1 cellular context compared by ENCODE assay signal in genomic region chr5:178859625-178860521, GRCh38.
TF ChIP-seq lines count a peak whose summit lies in the region.

Gene ZNF354B, plus strand, starts transcription at chr5:178859953. Its CDS starts 1,095 bp downstream, at chr5:178861048.

TF ChIP-seq in K562, 482 proteins besides CTCF, POLR2A, EP300 and RAD21 (continued from another document and continues in another):
- TF ChIP-seq MBD1 (CRISPR knock-in tag; IDR thresholded peaks at IDR 0.05): no peak
- TF ChIP-seq ZNF764 (CRISPR knock-in tag; IDR thresholded peaks at IDR 0.05; ENCODE audit: low read depth): no peak
- peak; percentile 23; the same call in 1 of the 2 replicates for TF ChIP-seq FOSL1 (tag; conservative IDR thresholded peaks at IDR 0.05)
- TF ChIP-seq KHSRP (IDR thresholded peaks at IDR 0.05): no peak
- TF ChIP-seq NR4A1 (CRISPR knock-in tag; IDR thresholded peaks at IDR 0.05): no peak
- TF ChIP-seq NR4A1 (tag; IDR thresholded peaks at IDR 0.05): no peak
- no peak for TF ChIP-seq HEY1 (CRISPR knock-in tag; IDR thresholded peaks at IDR 0.05; ENCODE audit: borderline replicate concordance)
- peak; percentile 80 to 82 for TF ChIP-seq NONO (IDR thresholded peaks at IDR 0.05; ENCODE audit: low read depth in 2 of 2, low read length in 1 of 2)
- TF ChIP-seq ZNF384 (IDR thresholded peaks at IDR 0.05; ENCODE audit: low read depth, low read length): no peak
- no peak for TF ChIP-seq ESRRA (IDR thresholded peaks at IDR 0.05; ENCODE audit: borderline replicate concordance, low read depth)
- TF ChIP-seq ZBTB49 (CRISPR knock-in tag; IDR thresholded peaks at IDR 0.05; ENCODE audit: borderline replicate concordance): no peak
- TF ChIP-seq THRA (IDR thresholded peaks at IDR 0.05): no peak
- no peak for TF ChIP-seq BRF1 (IDR thresholded peaks at IDR 0.05; ENCODE audit: borderline replicate concordance, extremely low read depth, insufficient read length)
- no peak for TF ChIP-seq ZNF780A (CRISPR knock-in tag; IDR thresholded peaks at IDR 0.05)
- TF ChIP-seq ZFPM2 (CRISPR knock-in tag; IDR thresholded peaks at IDR 0.05): no peak
- no peak for TF ChIP-seq KDM2B (CRISPR knock-in tag; IDR thresholded peaks at IDR 0.05)
- TF ChIP-seq RBM17 (IDR thresholded peaks at IDR 0.05; ENCODE audit: borderline replicate concordance, low read depth, low read length): no peak
- TF ChIP-seq TGIF2 (CRISPR knock-in tag; IDR thresholded peaks at IDR 0.05): peak; percentile 82
- TF ChIP-seq E4F1 (CRISPR knock-in tag; IDR thresholded peaks at IDR 0.05; ENCODE audit: borderline replicate concordance): no peak
- TF ChIP-seq ATF6 (CRISPR knock-in tag; IDR thresholded peaks at IDR 0.05): no peak
- no peak for TF ChIP-seq ZNF354B (CRISPR knock-in tag; IDR thresholded peaks at IDR 0.05)
- TF ChIP-seq RBM14 (IDR thresholded peaks at IDR 0.05; ENCODE audit: borderline replicate concordance, insufficient read depth, low read depth, low read length): no peak
- TF ChIP-seq ZNF274 (IDR thresholded peaks at IDR 0.05; ENCODE audit: borderline replicate concordance, low read depth, low read length): no peak
- TF ChIP-seq ETV6 (IDR thresholded peaks at IDR 0.05; ENCODE audit: borderline replicate concordance in 1 of 2, low read depth in 2 of 2, low read length in 1 of 2): no peak
- no peak for TF ChIP-seq ETV6 (CRISPR knock-in tag; IDR thresholded peaks at IDR 0.05; ENCODE audit: borderline replicate concordance)
- no peak for TF ChIP-seq THRAP3 (IDR thresholded peaks at IDR 0.05; ENCODE audit: borderline replicate concordance)
- no peak for TF ChIP-seq ZBTB12 (CRISPR knock-in tag; IDR thresholded peaks at IDR 0.05)
- peak in 1 of 2 experiments; percentile 82; a peak in 2 of 4 replicates for TF ChIP-seq ZNF639 (CRISPR knock-in tag; conservative IDR thresholded peaks at IDR 0.05 in 1 of 2, IDR thresholded peaks at IDR 0.05 in 1 of 2)
- TF ChIP-seq ZBTB8A (IDR thresholded peaks at IDR 0.05; ENCODE audit: partially characterized antibody): no peak
- TF ChIP-seq PRDM10 (IDR thresholded peaks at IDR 0.05; ENCODE audit: partially characterized antibody): peak; percentile 46
- no peak for TF ChIP-seq TFAM (CRISPR knock-in tag; conservative IDR thresholded peaks at IDR 0.05)
- peak; percentile 42; the same call in 1 of the 2 replicates for TF ChIP-seq ZBTB17 (CRISPR knock-in tag; IDR thresholded peaks at IDR 0.05)
- TF ChIP-seq ZNF398 (CRISPR knock-in tag; IDR thresholded peaks at IDR 0.05): no peak
- TF ChIP-seq CC2D1A (IDR thresholded peaks at IDR 0.05): no peak
- peak; percentile 77 for TF ChIP-seq HMGN3 (IDR thresholded peaks at IDR 0.05; ENCODE audit: borderline replicate concordance, extremely low read depth, insufficient read length, low read depth, low read length)
- no peak for TF ChIP-seq PRPF4 (IDR thresholded peaks at IDR 0.05; ENCODE audit: insufficient read depth, low read depth, low read length, poor library complexity, severe bottlenecking)
- no peak for TF ChIP-seq ZC3H4 (CRISPR knock-in tag; IDR thresholded peaks at IDR 0.05; ENCODE audit: borderline replicate concordance)
- TF ChIP-seq SMARCC2 (IDR thresholded peaks at IDR 0.05; ENCODE audit: low read depth): no peak
- TF ChIP-seq MAFF (IDR thresholded peaks at IDR 0.05; ENCODE audit: low read length): no peak
- no peak for TF ChIP-seq HINFP (tag; conservative IDR thresholded peaks at IDR 0.05; ENCODE audit: low read depth)
